Comparison of ENCODE assay signal across 19 cellular contexts in the genomic region with DNA sequence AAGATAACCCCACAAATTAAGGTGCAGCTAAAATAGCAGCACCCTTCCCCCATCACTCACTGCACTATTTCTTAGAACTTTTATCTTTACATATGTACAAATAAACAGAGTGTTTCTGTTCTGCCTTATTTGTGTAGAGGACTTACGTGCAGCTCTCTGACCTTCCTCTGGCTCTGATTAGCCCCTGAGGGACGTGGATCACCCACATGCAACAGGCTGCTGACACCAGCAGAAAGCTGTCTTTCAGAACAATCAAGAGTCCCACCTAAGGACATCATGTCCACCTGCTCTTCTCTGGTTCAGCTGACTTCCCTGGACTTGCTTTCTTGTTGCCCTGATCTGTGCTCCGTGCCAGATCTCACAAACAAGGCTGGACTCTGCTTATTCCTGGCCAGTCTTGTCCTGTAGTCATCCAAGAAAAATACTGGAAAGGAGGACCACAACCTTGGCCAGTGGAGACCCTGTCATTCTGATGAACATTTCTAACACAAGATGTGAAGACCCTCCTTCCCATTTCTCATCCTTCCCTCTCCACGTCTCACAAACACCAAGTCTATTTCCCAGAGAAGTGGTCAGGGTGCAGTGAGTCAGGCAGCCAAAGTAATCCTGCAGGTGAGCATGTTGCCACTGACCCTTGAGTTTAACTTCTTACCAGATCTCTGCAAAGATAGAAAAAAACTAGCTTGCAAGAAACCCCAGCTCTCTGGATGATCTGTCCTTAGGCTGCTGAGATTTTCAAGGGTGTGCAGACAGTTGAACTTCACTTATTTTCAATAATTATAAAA.
DNase-seq lines count a peak whose midpoint lies in the region; ATAC-seq and TF ChIP-seq lines count a peak whose summit lies in the region.
"Had no signal": no experiment of that assay in that cellular context is flagged by ENCODE, and none has a peak within 500 bp of the region (broad histone marks: within the 10 kb centered on the region; RNA-seq: fewer than 3 reads in every experiment).

No MANE protein-coding gene starts in this region.

- H2AK9ac ChIP-seq in IMR-90 (replicated peaks; ENCODE audit: low read depth, low read length, poor library complexity): no peak overlapping the region

- peaks cover 0 to 1% of the 10 kb centered on the region in 2 donors for H3K9me3 Mint-ChIP-seq in activated T-cell treated with anti-CD3 and anti-CD28 coated beads, Interleukin-2, amount 50 U/mL, for 72 hours
- H3K9me3 Mint-ChIP-seq in central memory CD8-positive, alpha-beta T cell: no peaks in the 10 kb centered on the region
- H3K9me3 Mint-ChIP-seq in progenitor cell of endocrine pancreas (ENCODE audit: low read depth) (no peaks in the 10 kb centered on the region), Caco-2 (ENCODE audit: unreplicated experiment) (no peaks in the 10 kb centered on the region), neural progenitor cell (no peaks in the 10 kb centered on the region)
- H3K9me3 Mint-ChIP-seq: stimulated activated memory B cell treated with anti-CD40 and anti-IgM and Interleukin-4, amounts not matched to agents 10 μg/mL and 1 μg/mL and 100 μg/mL, for 72 hours had no signal

- H3K23ac ChIP-seq in IMR-90 (ENCODE audit: low read depth, low read length): no peak overlapping the region

- peak overlapping the region; percentile 52 to 89 for H3K4me3 Mint-ChIP-seq in activated T-cell treated with anti-CD3 and anti-CD28 coated beads, Interleukin-2, amount 50 U/mL, for 72 hours
- peak overlapping the region; percentile 24 for H3K4me3 Mint-ChIP-seq in central memory CD8-positive, alpha-beta T cell
- H3K4me3 Mint-ChIP-seq in progenitor cell of endocrine pancreas (ENCODE audit: low read depth) (no peak overlapping the region), Caco-2 (ENCODE audit: unreplicated experiment) (no peak overlapping the region), neural progenitor cell (no peak overlapping the region)
- H3K4me3 Mint-ChIP-seq: stimulated activated memory B cell treated with anti-CD40 and anti-IgM and Interleukin-4, amounts not matched to agents 10 μg/mL and 1 μg/mL and 100 μg/mL, for 72 hours had no signal

- no peaks in the 10 kb centered on the region for H3K79me1 ChIP-seq in IMR-90 (ENCODE audit: low read depth in 1 of 2, low read length in 2 of 2)

- no peak for TF ChIP-seq POLR2A in IMR-90 (IDR thresholded peaks at IDR 0.05; ENCODE audit: low read depth, low read length)

- H3K27ac ChIP-seq in IMR-90 (ENCODE audit: insufficient read depth, low read length) (no peak overlapping the region), neural progenitor cell (no peak overlapping the region)
- H3K27ac ChIP-seq: left ventricle myocardium inferior, tibial artery had no signal

- H4K91ac ChIP-seq in IMR-90 (ENCODE audit: insufficient read depth, low read depth, low read length): 0 out of 2 replicates have a peak overlapping the region, but pooled peaks have one; percentile 5

- H3K27me3 ChIP-seq in IMR-90 (ENCODE audit: control insufficient read depth, insufficient read depth, low read length): no peaks in the 10 kb centered on the region; the same call in 1 of the 2 replicates
- no peaks in the 10 kb centered on the region for H3K27me3 ChIP-seq in Caco-2 (replicated peaks; ENCODE audit: control insufficient read depth, insufficient read depth, low read length)
- H3K27me3 ChIP-seq in neural progenitor cell: no peaks in the 10 kb centered on the region
- H3K27me3 ChIP-seq: tibial artery had no signal

- peak overlapping the region; percentile 52; the same call in 1 of the 2 replicates for H3K14ac ChIP-seq in IMR-90 (replicated peaks; ENCODE audit: low read depth, low read length)

- no peak overlapping the region for H3K4me3 ChIP-seq in IMR-90 (ENCODE audit: insufficient read depth, low read depth, low read length)
- no peak overlapping the region for H3K4me3 ChIP-seq in Caco-2 (ENCODE audit: low read depth, low read length)
- H3K4me3 ChIP-seq in neural progenitor cell: no peak overlapping the region
- H3K4me3 ChIP-seq: left ventricle myocardium inferior, tibial artery had no signal

- H4K8ac ChIP-seq in IMR-90 (ENCODE audit: low read depth in 2 of 2, low read length in 2 of 2): no peak overlapping the region

- CTCF ChIA-PET in IMR-90 (lab: Yijun Ruan, JAX) (interaction anchor here (1.5 kb wide), 1 partner anchor 10 kb away, joined by 3 read pairs; no protein-coding TSS in a partner anchor), Caco-2 (lab: Charles Lee) (no interaction called here)

- H3K9me3 ChIP-seq in IMR-90 (ENCODE audit: control insufficient read depth, insufficient read depth, low read length) (no peaks in the 10 kb centered on the region), Caco-2 (no peaks in the 10 kb centered on the region), neural progenitor cell (ENCODE audit: low read depth) (no peaks in the 10 kb centered on the region)
- H3K9me3 ChIP-seq: left ventricle myocardium inferior, tibial artery had no signal

- H3K4ac ChIP-seq in IMR-90 (ENCODE audit: low read depth, low read length): peak overlapping the region; percentile 31; the same call in 1 of the 2 replicates

- H3K4me2 ChIP-seq in IMR-90 (ENCODE audit: low read depth, low read length) (no peak overlapping the region), neural progenitor cell (no peak overlapping the region)

- no peak for ATAC-seq in activated T-cell treated with anti-CD3 and anti-CD28 coated beads, Interleukin-2, amount 50 U/mL, for 72 hours (replicated peaks in 1 of 2)
- ATAC-seq in IMR-90 (ENCODE audit: low read depth): no peak
- ATAC-seq in central memory CD8-positive, alpha-beta T cell (replicated peaks; ENCODE audit: extremely low read depth, poor library complexity, severe bottlenecking): no peak
- no peak for ATAC-seq in HG03460 (IDR thresholded peaks at IDR 0.05; ENCODE audit: unreplicated experiment)
- ATAC-seq: right cardiac atrium; stimulated activated memory B cell treated with anti-CD40 and anti-IgM and Interleukin-4, amounts not matched to agents 10 μg/mL and 1 μg/mL and 100 μg/mL, for 72 hours had no signal

- peaks cover 7% of the 10 kb centered on the region for H3K27me3 Mint-ChIP-seq in activated T-cell treated with anti-CD3 and anti-CD28 coated beads, Interleukin-2, amount 50 U/mL, for 72 hours (ENCODE audit: low read depth)
- H3K27me3 Mint-ChIP-seq in central memory CD8-positive, alpha-beta T cell: no peaks in the 10 kb centered on the region
- no peaks in the 10 kb centered on the region for H3K27me3 Mint-ChIP-seq in progenitor cell of endocrine pancreas
- no peaks in the 10 kb centered on the region for H3K27me3 Mint-ChIP-seq in Caco-2 (ENCODE audit: insufficient read depth, unreplicated experiment)
- peaks cover 3% of the 10 kb centered on the region for H3K27me3 Mint-ChIP-seq in neural progenitor cell (ENCODE audit: insufficient read depth, low read depth)

- TF ChIP-seq RAD21 in IMR-90 (IDR thresholded peaks at IDR 0.05; ENCODE audit: low read length): no peak

- peak overlapping the region; percentile 56; the same call in 1 of the 3 replicates for H2BK15ac ChIP-seq in IMR-90 (ENCODE audit: low read depth, low read length)

- peaks cover 54% of the 10 kb centered on the region for H3K4me1 Mint-ChIP-seq in activated T-cell treated with anti-CD3 and anti-CD28 coated beads, Interleukin-2, amount 50 U/mL, for 72 hours (ENCODE audit: low read depth)
- H3K4me1 Mint-ChIP-seq in central memory CD8-positive, alpha-beta T cell: peaks cover 33% of the 10 kb centered on the region
- H3K4me1 Mint-ChIP-seq in progenitor cell of endocrine pancreas (ENCODE audit: low read depth) (peaks cover 31% of the 10 kb centered on the region), Caco-2 (ENCODE audit: low read depth, unreplicated experiment) (peaks cover 16% of the 10 kb centered on the region), neural progenitor cell (peaks cover 11% of the 10 kb centered on the region)

- H3K4me1 ChIP-seq in IMR-90 (ENCODE audit: control insufficient read depth, insufficient read depth, low read length) (peaks cover 7% of the 10 kb centered on the region), Caco-2 (no peaks in the 10 kb centered on the region), neural progenitor cell (peaks cover 15% of the 10 kb centered on the region)
- H3K4me1 ChIP-seq: tibial artery had no signal

- no peaks in the 10 kb centered on the region for H4K20me1 ChIP-seq in IMR-90 (ENCODE audit: insufficient read depth, low read length)
- H4K20me1 ChIP-seq in neural progenitor cell (ENCODE audit: low read depth): no peaks in the 10 kb centered on the region

- H3K9ac ChIP-seq in IMR-90 (ENCODE audit: low read depth, low read length) (no peak overlapping the region), neural progenitor cell (no peak overlapping the region)

- intact Hi-C loops in IMR-90 (cut with micrococcal nuclease): no loop called here
- intact Hi-C loops in Caco-2 (cut with micrococcal nuclease; ENCODE audit: unreplicated experiment): no loop called here

- peaks cover 11% of the 10 kb centered on the region for H3K9me1 ChIP-seq in IMR-90 (ENCODE audit: insufficient read depth, low read length)

- H3K36me3 ChIP-seq in IMR-90 (ENCODE audit: control insufficient read depth, insufficient read depth, low read length) (no peaks in the 10 kb centered on the region), Caco-2 (ENCODE audit: control insufficient read depth, insufficient read depth, low read length) (no peaks in the 10 kb centered on the region), neural progenitor cell (no peaks in the 10 kb centered on the region)
- H3K36me3 ChIP-seq: left ventricle myocardium inferior, tibial artery had no signal

- TF ChIP-seq CTCF in IMR-90 (conservative IDR thresholded peaks at IDR 0.05; ENCODE audit: low read depth, low read length) (no peak), progenitor cell of endocrine pancreas (IDR thresholded peaks at IDR 0.05; ENCODE audit: unreplicated experiment) (no peak), Caco-2 (IDR thresholded peaks at IDR 0.05; ENCODE audit: insufficient read depth in 1 of 2, low read depth in 1 of 2, low read length in 1 of 2, severe bottlenecking in 1 of 2, unreplicated experiment in 1 of 2) (no peak), neural progenitor cell (IDR thresholded peaks at IDR 0.05) (no peak)

- no peak for DNase-seq in activated T-cell treated with anti-CD3 and anti-CD28 coated beads, Interleukin-2, amount 50 U/mL, for 72 hours
- DNase-seq in activated T-cell treated with anti-CD3 and anti-CD28 coated beads, Interleukin-2, amount 50 U/mL, for 1 hour: no peak
- DNase-seq in IMR-90: no peak
- no peak for DNase-seq in central memory CD8-positive, alpha-beta T cell (ENCODE audit: low spot score in 2 of 2)
- no peak for DNase-seq in progenitor cell of endocrine pancreas (ENCODE audit: low spot score, unreplicated experiment)
- DNase-seq in Caco-2: no peak
- no peak for DNase-seq in neural progenitor cell (ENCODE audit: low spot score)
- DNase-seq: activated CD4-positive, alpha-beta T cell treated with anti-CD3 and anti-CD28 coated beads, Interleukin-2, amount 50 U/mL, for 48 hours; head of caudate nucleus; Kasumi-1; left ventricle myocardium inferior; NCI-H1105 treated with DMSO at 0.1 percent for 48 hours; NCI-H524 treated with DMSO at 0.1 percent for 48 hours; nucleus accumbens; right cardiac atrium; SW 1271; tibial artery had no signal

- H3K36me3 Mint-ChIP-seq in activated T-cell treated with anti-CD3 and anti-CD28 coated beads, Interleukin-2, amount 50 U/mL, for 72 hours (ENCODE audit: insufficient read depth in 2 of 2): no peaks in the 10 kb centered on the region
- peaks cover 1% of the 10 kb centered on the region for H3K36me3 Mint-ChIP-seq in central memory CD8-positive, alpha-beta T cell (ENCODE audit: insufficient read depth)
- H3K36me3 Mint-ChIP-seq in progenitor cell of endocrine pancreas (ENCODE audit: insufficient read depth): no peaks in the 10 kb centered on the region
- no peaks in the 10 kb centered on the region for H3K36me3 Mint-ChIP-seq in Caco-2 (ENCODE audit: insufficient read depth, unreplicated experiment)
- no peaks in the 10 kb centered on the region for H3K36me3 Mint-ChIP-seq in neural progenitor cell
- H3K36me3 Mint-ChIP-seq: stimulated activated memory B cell treated with anti-CD40 and anti-IgM and Interleukin-4, amounts not matched to agents 10 μg/mL and 1 μg/mL and 100 μg/mL, for 72 hours had no signal

- peak overlapping the region; percentile 22; the same call in 1 of the 2 replicates for H2BK120ac ChIP-seq in IMR-90 (ENCODE audit: low read depth, low read length)

- no peaks in the 10 kb centered on the region for H3F3A ChIP-seq in neural progenitor cell (ENCODE audit: low read depth)

- H3K79me2 ChIP-seq in neural progenitor cell (ENCODE audit: low read depth): no peaks in the 10 kb centered on the region

- peak overlapping the region; percentile 95 for H3K27ac Mint-ChIP-seq in activated T-cell treated with anti-CD3 and anti-CD28 coated beads, Interleukin-2, amount 50 U/mL, for 72 hours
- H3K27ac Mint-ChIP-seq in central memory CD8-positive, alpha-beta T cell (ENCODE audit: low read depth): peak overlapping the region; percentile 82
- H3K27ac Mint-ChIP-seq in progenitor cell of endocrine pancreas: peak overlapping the region; percentile 2
- no peak overlapping the region for H3K27ac Mint-ChIP-seq in Caco-2 (ENCODE audit: unreplicated experiment)
- H3K27ac Mint-ChIP-seq in neural progenitor cell: no peak overlapping the region
- H3K27ac Mint-ChIP-seq: stimulated activated memory B cell treated with anti-CD40 and anti-IgM and Interleukin-4, amounts not matched to agents 10 μg/mL and 1 μg/mL and 100 μg/mL, for 72 hours had no signal

- H2BK5ac ChIP-seq in IMR-90 (ENCODE audit: low read depth, low read length, poor library complexity, severe bottlenecking): no peak overlapping the region

- no peak overlapping the region for H3K18ac ChIP-seq in IMR-90 (ENCODE audit: low read depth, low read length)

- H2BK20ac ChIP-seq in IMR-90 (ENCODE audit: low read depth, low read length): peak overlapping the region; percentile 8

- in situ Hi-C loops in IMR-90 (cut with MboI; ENCODE audit: low sequenced_read_pairs): no loop called here

- H3K56ac ChIP-seq in IMR-90 (ENCODE audit: extremely low read depth, insufficient read depth, low read length): no peak overlapping the region

- no peak overlapping the region for H4K5ac ChIP-seq in IMR-90 (ENCODE audit: low read depth, low read length)

- dilution Hi-C loops in IMR-90 (cut with HindIII; ENCODE audit: low sequenced_read_pairs, unreplicated experiment): no loop called here

- POLR2A ChIA-PET in IMR-90 (lab: Charles Lee; ENCODE audit: unreplicated experiment): no interaction called here
- POLR2A ChIA-PET in Caco-2 (lab: Charles Lee): no interaction called here

- BruUV-seq in IMR-90 (replicated peaks; lab: Mats Ljungman, UMichigan) (no TSS peak), Caco-2 (replicated peaks; lab: Mats Ljungman, UMichigan) (no TSS peak)

- WGBS in IMR-90 (ENCODE audit: extremely low coverage in 2 of 2, insufficient read length in 1 of 2), 2 experiments: 45% methylated on average over 2 of the region's 4 CpGs; no CpG with 5 or more reads in 1 of the 2 experiments

- H2AK5ac ChIP-seq in IMR-90 (ENCODE audit: low read depth, low read length): peak overlapping the region; percentile 6; the same call in 1 of the 2 replicates

- H2AFZ ChIP-seq in IMR-90 (replicated peaks; ENCODE audit: low read length, poor library complexity): no peak overlapping the region
- H2AFZ ChIP-seq in neural progenitor cell (replicated peaks): no peak overlapping the region

Comparison
In these comparisons a context has a peak if more than half of its experiments do, and no peak if none do; other contexts are left out.
1. H3K27ac Mint-ChIP-seq: peak in activated T-cell treated with anti-CD3 and anti-CD28 coated beads, Interleukin-2, amount 50 U/mL, for 72 hours (single experiment), central memory CD8-positive, alpha-beta T cell (single experiment) and progenitor cell of endocrine pancreas (single experiment); none in Caco-2 (single experiment) and neural progenitor cell (single experiment).
2. H3K4me3 Mint-ChIP-seq: peak in activated T-cell treated with anti-CD3 and anti-CD28 coated beads, Interleukin-2, amount 50 U/mL, for 72 hours (2 of 2) and central memory CD8-positive, alpha-beta T cell (single experiment); none in progenitor cell of endocrine pancreas (single experiment), Caco-2 (single experiment) and neural progenitor cell (single experiment).